ENCODE assay signal across 11 cellular contexts in the genomic region with DNA sequence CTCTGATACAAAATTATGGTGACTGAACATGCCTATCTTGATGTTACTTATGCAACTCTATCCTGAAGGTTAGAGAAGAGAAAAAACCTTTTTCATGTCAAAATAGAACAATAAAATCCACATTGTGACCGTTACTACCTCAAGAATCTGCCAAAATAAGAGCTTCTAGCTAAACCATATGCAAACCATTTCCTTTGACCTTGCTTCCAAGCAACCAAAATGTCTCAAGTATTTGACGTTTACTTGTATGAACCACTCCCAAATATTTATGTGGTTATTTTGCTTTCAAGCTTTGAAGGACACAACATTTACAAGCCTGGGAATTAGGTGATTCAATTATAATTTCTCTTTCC. TPM values are rescaled to one million over a fixed set of nuclear protein-coding genes. Genes with fewer than 3 reads are reported as not detected.
DNase-seq lines count a peak whose midpoint lies in the region; ATAC-seq, FAIRE-seq and TF ChIP-seq lines count a peak whose summit lies in the region.
"Had no signal": no experiment of that assay in that cellular context is flagged by ENCODE, and none has a peak within 500 bp of the region (broad histone marks: within the 10 kb centered on the region; RNA-seq: fewer than 3 reads in every experiment).

No MANE protein-coding gene starts in this region.

- TF ChIP-seq EP300 in tibial nerve (IDR thresholded peaks at IDR 0.05) = no peak

- H3K9me3 ChIP-seq in CD4-positive, alpha-beta memory T cell (ENCODE audit: control insufficient read depth in 1 of 2, low read length in 2 of 2) = no peaks in the 10 kb centered on the region
- H3K9me3 ChIP-seq in tibial nerve = no peaks in the 10 kb centered on the region

- H3K36me3 ChIP-seq in CD4-positive, alpha-beta memory T cell (ENCODE audit: insufficient read depth, low read length) = no peaks in the 10 kb centered on the region
- no peaks in the 10 kb centered on the region for H3K36me3 ChIP-seq in tibial nerve

- peaks cover 0 to 2% of the 10 kb centered on the region in 2 donors for H3K36me3 Mint-ChIP-seq in CD4-positive, alpha-beta memory T cell
- H3K36me3 Mint-ChIP-seq in activated naive CD8-positive, alpha-beta T cell treated with anti-CD3 and anti-CD28 coated beads, Interleukin-2, amount 50 U/mL, for 24 hours (ENCODE audit: low read depth) = peaks cover 18% of the 10 kb centered on the region
- H3K36me3 Mint-ChIP-seq: natural killer cell had no signal

- TF ChIP-seq POLR2A in tibial nerve (IDR thresholded peaks at IDR 0.05) = no peak

- H3K4me1 Mint-ChIP-seq in CD4-positive, alpha-beta memory T cell = peaks cover 61 to 99% (median 86%) of the 10 kb centered on the region in 4 donors
- peaks cover 97% of the 10 kb centered on the region for H3K4me1 Mint-ChIP-seq in activated naive CD8-positive, alpha-beta T cell treated with anti-CD3 and anti-CD28 coated beads, Interleukin-2, amount 50 U/mL, for 24 hours

- H3K27me3 ChIP-seq in CD4-positive, alpha-beta memory T cell (ENCODE audit: insufficient read depth, low read length) = no peaks in the 10 kb centered on the region
- H3K27me3 ChIP-seq in tibial nerve = no peaks in the 10 kb centered on the region

- peaks cover 97% of the 10 kb centered on the region for H3K4me1 ChIP-seq in CD4-positive, alpha-beta memory T cell (ENCODE audit: insufficient read depth, low read length)
- peaks cover 0 to 91% (median 53%) of the 10 kb centered on the region in 4 donors for H3K4me1 ChIP-seq in tibial nerve

- CTCF ChIA-PET in CD4-positive, alpha-beta memory T cell (lab: Charles Lee; ENCODE audit: partially characterized antibody) = interaction anchor here (1.1 to 2.2 kb wide), 5 partner anchors 11 to 584 kb away, joined by 3 to 7 read pairs (median 4); no protein-coding TSS in a partner anchor

- H3K27me3 Mint-ChIP-seq in CD4-positive, alpha-beta memory T cell = no peaks in the 10 kb centered on the region
- no peaks in the 10 kb centered on the region for H3K27me3 Mint-ChIP-seq in activated naive CD8-positive, alpha-beta T cell treated with anti-CD3 and anti-CD28 coated beads, Interleukin-2, amount 50 U/mL, for 24 hours

- 37 to 52% methylated on average over 2 of the region's 2 CpGs for WGBS in tibial nerve, 2 donors

- peak in 2 of 5 donors; percentile 32 to 39 for DNase-seq in CD4-positive, alpha-beta memory T cell
- DNase-seq in activated naive CD8-positive, alpha-beta T cell treated with anti-CD3 and anti-CD28 coated beads, Interleukin-2, amount 50 U/mL, for 24 hours = no peak
- no peak for DNase-seq in tibial nerve (ENCODE audit: low spot score in 2 of 2)
- DNase-seq in NCI-H2029 (lab: John Stamatoyannopoulos, UW) = no peak
- no peak for DNase-seq in HTR-8/SVneo (ENCODE audit: insufficient read length, low spot score)
- no peak for DNase-seq in amygdala (lab: John Stamatoyannopoulos, UW)
- DNase-seq: natural killer cell; PC-3; stimulated activated CD4-positive, alpha-beta T cell treated with anti-CD3 and anti-CD28 coated beads, Interleukin-4, amount 100 ng/mL, for 24 hours had no signal

- POLR2A ChIA-PET in CD4-positive, alpha-beta memory T cell (lab: Charles Lee; ENCODE audit: partially characterized antibody) = interaction anchor here (0.6 to 2.7 kb wide), 8 partner anchors 10 to 686 kb away, joined by 3 to 39 read pairs (median 4); no protein-coding TSS in a partner anchor

- H3K27ac ChIP-seq in CD4-positive, alpha-beta memory T cell (ENCODE audit: low read depth, low read length) = no peak overlapping the region
- no peak overlapping the region for H3K27ac ChIP-seq in tibial nerve

- H3K27ac Mint-ChIP-seq in CD4-positive, alpha-beta memory T cell = peak overlapping the region; percentile 82 to 95 (median 90)
- H3K27ac Mint-ChIP-seq in activated naive CD8-positive, alpha-beta T cell treated with anti-CD3 and anti-CD28 coated beads, Interleukin-2, amount 50 U/mL, for 24 hours = peak overlapping the region; percentile 96

- peak overlapping the region; percentile 69 to 88 (median 80) for H3K4me3 Mint-ChIP-seq in CD4-positive, alpha-beta memory T cell
- H3K4me3 Mint-ChIP-seq in activated naive CD8-positive, alpha-beta T cell treated with anti-CD3 and anti-CD28 coated beads, Interleukin-2, amount 50 U/mL, for 24 hours = peak overlapping the region; percentile 70

- no peak for TF ChIP-seq CTCF in tibial nerve (IDR thresholded peaks at IDR 0.05)

- ATAC-seq in GM19351 (IDR thresholded peaks at IDR 0.05; ENCODE audit: unreplicated experiment) = peak; percentile 46
- ATAC-seq in HG03108 (IDR thresholded peaks at IDR 0.05; ENCODE audit: unreplicated experiment) = peak; percentile 34
- ATAC-seq in activated naive CD8-positive, alpha-beta T cell treated with anti-CD3 and anti-CD28 coated beads, Interleukin-2, amount 50 U/mL, for 24 hours = no peak
- ATAC-seq: PC-3 had no signal

- peak overlapping the region in 1 of 2 donors; percentile 29 for H3K4me3 ChIP-seq in CD4-positive, alpha-beta memory T cell (ENCODE audit: low read length in 2 of 2)
- H3K4me3 ChIP-seq in tibial nerve = no peak overlapping the region

- intact Hi-C loops in CD4-positive, alpha-beta memory T cell (cut with micrococcal nuclease) = no loop called here

- no peaks in the 10 kb centered on the region for H3K9me3 Mint-ChIP-seq in CD4-positive, alpha-beta memory T cell
- H3K9me3 Mint-ChIP-seq in activated naive CD8-positive, alpha-beta T cell treated with anti-CD3 and anti-CD28 coated beads, Interleukin-2, amount 50 U/mL, for 24 hours = peaks cover 3% of the 10 kb centered on the region

- FAIRE-seq in HTR-8/SVneo (lab: Jason Lieb, UNC) = no peak

RNA-seq across cellular contexts. Expression of a gene that starts 13.9 kb away (rescaled TPM):
- total RNA-seq in CD4-positive, alpha-beta memory T cell = 10 to 100 TPM; 68.0 to 68.4 TPM
- polyA plus RNA-seq in CD4-positive, alpha-beta memory T cell = 10 to 100 TPM; 35.2 to 72.3 TPM
- total RNA-seq in tibial nerve = 100 to 1,000 TPM; 153 to 194 (median 176) TPM
